In genomic region chr14:106537597-106537996, GRCh38 we compare ENCODE assay signal across 8 cellular contexts.
DNase-seq lines count a peak whose midpoint lies in the region; ATAC-seq, FAIRE-seq and TF ChIP-seq lines count a peak whose summit lies in the region.
"Not testable (repeated sequence)": the region's sequence is repeated elsewhere in the genome, so short reads cannot be mapped to it uniquely, and the experiment has no call there.

No MANE protein-coding gene starts in this region.

- not testable (repeated sequence) for H3K27ac ChIP-seq in 22Rv1; OCI-LY7 (ENCODE audit: low read depth, low read length, poor library complexity, severe bottlenecking); GM12878 (ENCODE audit: control insufficient read depth, insufficient read depth); HepG2 (ENCODE audit: extremely low read length, insufficient read depth, low read length)

- TF ChIP-seq CTCF in 22Rv1 (IDR thresholded peaks at IDR 0.05) (peak; percentile 87), OCI-LY7 (conservative IDR thresholded peaks at IDR 0.05; ENCODE audit: low read length) (0 out of 2 replicates have a peak, but pooled peaks have one; percentile 26), GM12878 (IDR thresholded peaks at IDR 0.05 in 2 of 3, conservative IDR thresholded peaks at IDR 0.05 in 1 of 3; ENCODE audit: control insufficient read depth in 2 of 3, extremely low read depth in 1 of 3, insufficient read depth in 1 of 3, low read depth in 3 of 3, low read length in 3 of 3) (peak in 2 of 3 experiments; percentile 1 to 29; a peak in 1 of 6 replicates), HepG2 (CRISPR knock-in tag; IDR thresholded peaks at IDR 0.05) (peak; percentile 61)

- H3K9ac ChIP-seq in GM12878 (ENCODE audit: control insufficient read depth, insufficient read depth, low read length); HepG2 (ENCODE audit: insufficient read depth, low read depth, low read length): not testable (repeated sequence)

- ATAC-seq in activated CD4-positive, alpha-beta T cell treated with anti-CD3 and anti-CD28 coated beads for 36 hours, result peak; percentile 55
- peak; percentile 45 for ATAC-seq in GM12878
- not testable (repeated sequence) for ATAC-seq in HepG2

- CTCF ChIA-PET in OCI-LY7 (lab: Charles Lee; ENCODE audit: unreplicated experiment); HepG2 (lab: Yijun Ruan, JAX; ENCODE audit: low intra/inter-chr PET ratio, low total read pairs): not testable (repeated sequence)
- CTCF ChIA-PET in activated CD4-positive, alpha-beta T cell treated with anti-CD3 and anti-CD28 coated beads for 36 hours (lab: Charles Lee), result interaction anchor here (1.4 to 1.7 kb wide), 2 partner anchors 10 to 18 kb away, joined by 6 to 8 read pairs; no protein-coding TSS in a partner anchor
- CTCF ChIA-PET in GM12878 (lab: Yijun Ruan, JAX), result interaction anchor here (0.6 to 9.0 kb wide), 5 partner anchors 20 to 422 kb away, joined by 4 to 92 read pairs (median 62); no protein-coding TSS in a partner anchor

- TF ChIP-seq POLR2A in GM12878 (IDR thresholded peaks at IDR 0.05; ENCODE audit: low read depth, low read length); HepG2 (IDR thresholded peaks at IDR 0.05; ENCODE audit: insufficient read depth in 1 of 2, low read depth in 2 of 2, low read length in 2 of 2): not testable (repeated sequence)

- SMC1A ChIA-PET in GM12878 (lab: Charles Lee; ENCODE audit: uncharacterized antibody, unreplicated experiment), result interaction anchor here (0.6 to 3.8 kb wide), 4 partner anchors 8 to 421 kb away, joined by 3 to 45 read pairs (median 16); no protein-coding TSS in a partner anchor

- not testable (repeated sequence) for H3K9me3 ChIP-seq in OCI-LY7 (ENCODE audit: low read length); GM12878 (replicated peaks; ENCODE audit: control insufficient read depth, insufficient read depth, low read length); HepG2 (ENCODE audit: low read length)

- peak; percentile 71 for FAIRE-seq in GM18507 (lab: Jason Lieb, UNC)
- not testable (repeated sequence) for FAIRE-seq in GM12878 (lab: Jason Lieb, UNC); HepG2 (lab: Jason Lieb, UNC)

- 14% methylated on average over 6 of the region's 11 CpGs for WGBS in GM12878 (ENCODE audit: insufficient coverage, insufficient replicate concordance, low lambda C conversion rate, missing lambda C conversion rate)
- 0% methylated on average over 2 of the region's 11 CpGs for WGBS in HepG2 (ENCODE audit: low lambda C conversion rate)

- not testable (repeated sequence) for H3K79me2 ChIP-seq in OCI-LY7 (ENCODE audit: insufficient read depth, low read depth, low read length); GM12878 (ENCODE audit: control insufficient read depth, insufficient read depth, low read length); HepG2 (ENCODE audit: insufficient read depth, low read length)

- TF ChIP-seq RAD21 in GM12878 (IDR thresholded peaks at IDR 0.05; ENCODE audit: insufficient read depth, low read depth, low read length); HepG2 (CRISPR knock-in tag; IDR thresholded peaks at IDR 0.05): not testable (repeated sequence)

- not testable (repeated sequence) for BruUV-seq in OCI-LY7 (replicated peaks; lab: Mats Ljungman, UMichigan); GM12878 (replicated peaks; lab: Mats Ljungman, UMichigan); HepG2 (replicated peaks; lab: Mats Ljungman, UMichigan)

- peaks cover 26% of the 10 kb centered on the region for H3K4me1 ChIP-seq in OCI-LY7 (ENCODE audit: insufficient read depth, low read length, poor library complexity, severe bottlenecking)
- H3K4me1 ChIP-seq in GM12878 (ENCODE audit: control insufficient read depth, insufficient read depth, low read length); HepG2 (ENCODE audit: insufficient read depth, low read length): not testable (repeated sequence)

- H3K36me3 Mint-ChIP-seq in activated CD4-positive, alpha-beta T cell treated with anti-CD3 and anti-CD28 coated beads for 36 hours (ENCODE audit: low read depth), result not testable (repeated sequence)

- H3K27me3 Mint-ChIP-seq in activated CD4-positive, alpha-beta T cell treated with anti-CD3 and anti-CD28 coated beads for 36 hours, result peaks cover 16% of the 10 kb centered on the region

- not testable (repeated sequence) for H3K36me3 ChIP-seq in OCI-LY7 (ENCODE audit: insufficient read depth, low read length); GM12878 (ENCODE audit: control insufficient read depth in 2 of 2, insufficient read depth in 2 of 2, low read length in 1 of 2); HepG2 (replicated peaks in 1 of 2; ENCODE audit: control insufficient read depth in 1 of 2, insufficient read depth in 2 of 2, low read length in 2 of 2)

- H3K4me2 ChIP-seq in OCI-LY7 (ENCODE audit: low read length), result peak overlapping the region; percentile 31
- H3K4me2 ChIP-seq in GM12878 (ENCODE audit: control insufficient read depth, insufficient read depth); HepG2 (ENCODE audit: low read depth, low read length): not testable (repeated sequence)

- not testable (repeated sequence) for H3K4me1 Mint-ChIP-seq in activated CD4-positive, alpha-beta T cell treated with anti-CD3 and anti-CD28 coated beads for 36 hours

- H4K20me1 ChIP-seq in OCI-LY7 (ENCODE audit: insufficient read depth, low read length); GM12878 (ENCODE audit: control insufficient read depth, insufficient read depth); HepG2 (ENCODE audit: insufficient read depth, low read length): not testable (repeated sequence)

- not testable (repeated sequence) for H3K27ac Mint-ChIP-seq in activated CD4-positive, alpha-beta T cell treated with anti-CD3 and anti-CD28 coated beads for 36 hours

- in situ Hi-C loops in GM12878 (cut with MboI), result loop anchor here (25.0 kb wide), 1 partner anchor 675 kb away; no protein-coding TSS in a partner anchor
- in situ Hi-C loops in HepG2 (cut with HindIII; ENCODE audit: extremely low pct_ligation_motif_present, low pct_unique_long_range_greater_than_20kb), result not testable (repeated sequence)

- H2AFZ ChIP-seq in OCI-LY7 (ENCODE audit: low read length); HepG2 (ENCODE audit: low read length): not testable (repeated sequence)
- H2AFZ ChIP-seq in GM12878 (ENCODE audit: control insufficient read depth, low read depth, low read length), result peak overlapping the region; percentile 15; the same call in 1 of the 2 replicates

- RAD21 ChIA-PET in GM12878 (lab: Charles Lee; ENCODE audit: unreplicated experiment), result interaction anchor here (0.7 to 2.7 kb wide), 2 partner anchors 26 to 421 kb away, joined by 4 to 15 read pairs; no protein-coding TSS in a partner anchor

- POLR2A ChIA-PET in OCI-LY7 (lab: Charles Lee); activated CD4-positive, alpha-beta T cell treated with anti-CD3 and anti-CD28 coated beads for 36 hours (lab: Charles Lee); GM12878 (lab: Charles Lee); HepG2 (lab: Yijun Ruan, JAX): not testable (repeated sequence)

- not testable (repeated sequence) for H3K4me3 ChIP-seq in OCI-LY7 (ENCODE audit: low read depth, low read length, poor library complexity, severe bottlenecking); GM12878; HepG2 (replicated peaks in 1 of 3; ENCODE audit: insufficient read depth in 1 of 3, low read depth in 2 of 3, low read length in 3 of 3)

- not testable (repeated sequence) for H3K4me3 Mint-ChIP-seq in activated CD4-positive, alpha-beta T cell treated with anti-CD3 and anti-CD28 coated beads for 36 hours

- intact Hi-C loops in OCI-LY7 (cut with micrococcal nuclease; ENCODE audit: unreplicated experiment); GM12878 (cut with micrococcal nuclease; ENCODE audit: unreplicated experiment); HepG2 (cut with micrococcal nuclease; ENCODE audit: unreplicated experiment): not testable (repeated sequence)
- intact Hi-C loops in activated CD4-positive, alpha-beta T cell treated with anti-CD3 and anti-CD28 coated beads for 36 hours (cut with DNase I, micrococcal nuclease), result loop anchor here in 1 of 2 experiments (1.0 kb wide), 1 partner anchor 101 kb away; no protein-coding TSS in a partner anchor

- TF ChIP-seq EP300 in GM12878 (IDR thresholded peaks at IDR 0.05; ENCODE audit: borderline replicate concordance in 1 of 2, control insufficient read depth in 1 of 2, low read depth in 2 of 2, low read length in 2 of 2); HepG2 (IDR thresholded peaks at IDR 0.05; ENCODE audit: low read depth in 2 of 2, low read length in 2 of 2); HepG2 (CRISPR knock-in tag; IDR thresholded peaks at IDR 0.05; ENCODE audit: borderline replicate concordance): not testable (repeated sequence)

- not testable (repeated sequence) for H3K27me3 ChIP-seq in GM12878 (replicated peaks in 1 of 2; ENCODE audit: control insufficient read depth in 2 of 2, insufficient read depth in 2 of 2, low read length in 1 of 2); HepG2 (ENCODE audit: control insufficient read depth in 1 of 2, insufficient read depth in 2 of 2, low read length in 2 of 2)

- DNase-seq in DMS 273 (lab: John Stamatoyannopoulos, UW; ENCODE audit: unreplicated experiment) (peak; percentile 15), NCI-H1105 treated with DMSO at 0.1 percent for 48 hours (lab: John Stamatoyannopoulos, UW) (peak; percentile 23), OCI-LY7 (ENCODE audit: low spot score) (peak; percentile 19)
- DNase-seq in GM18507 (ENCODE audit: extremely low spot score, insufficient read length, low read depth); GM12878 (ENCODE audit: low read depth, low spot score); HepG2 (ENCODE audit: low spot score): not testable (repeated sequence)
- DNase-seq in activated CD4-positive, alpha-beta T cell treated with anti-CD3 and anti-CD28 coated beads for 36 hours, result peak; percentile 76

- not testable (repeated sequence) for H3K9me3 Mint-ChIP-seq in activated CD4-positive, alpha-beta T cell treated with anti-CD3 and anti-CD28 coated beads for 36 hours (ENCODE audit: low read depth)

- H3K9me2 ChIP-seq in OCI-LY7 (ENCODE audit: insufficient read depth, low read length), result not testable (repeated sequence)

TF ChIP-seq in HepG2, 621 proteins besides CTCF, POLR2A, EP300 and RAD21:
- 0 out of 2 replicates have a peak, but pooled peaks have one; percentile 13 for TF ChIP-seq GABPB1 (CRISPR knock-in tag; IDR thresholded peaks at IDR 0.05)

Comparison
In these comparisons a context has a peak if more than half of its experiments do, and no peak if none do; other contexts are left out.
1. CTCF ChIP-seq: peak in every context shown above with its lines; median percentile 87 in 22Rv1; 61 in HepG2; 26 in OCI-LY7; 15 in GM12878.